In genomic region chr21:23045955-23046354, GRCh38 we compare ENCODE assay signal across 19 cellular contexts.
"Had no signal": no experiment of that assay in that cellular context is flagged by ENCODE, and none has a peak within 500 bp of the region (broad histone marks: within the 10 kb centered on the region; RNA-seq: fewer than 3 reads in every experiment).

No MANE protein-coding gene starts in this region.

- H3K36me3 ChIP-seq: colonic mucosa, esophagus muscularis mucosa, gastroesophageal sphincter, heart left ventricle, left lung, lower lobe of right lung had no signal

- ATAC-seq: foreskin keratinocyte, gastroesophageal sphincter, heart left ventricle, left cardiac atrium, left lung, left ventricle myocardium superior, lower lobe of right lung, mucosa of descending colon had no signal

- H3K4me1 ChIP-seq: colonic mucosa, esophagus muscularis mucosa, foreskin keratinocyte, gastroesophageal sphincter, heart left ventricle, left lung, lower lobe of right lung had no signal

- H3K27ac ChIP-seq: colonic mucosa, esophagus muscularis mucosa, foreskin keratinocyte, gastroesophageal sphincter, heart left ventricle, left lung, lower lobe of right lung had no signal

- H3K9me3 ChIP-seq: colonic mucosa, esophagus muscularis mucosa, gastroesophageal sphincter, left lung, lower lobe of right lung had no signal

- FAIRE-seq: endothelial cell of umbilical vein, frontal cortex, islet of Langerhans, keratinocyte had no signal

- H3K27me3 ChIP-seq: colonic mucosa, esophagus muscularis mucosa, foreskin keratinocyte, gastroesophageal sphincter, heart left ventricle, left lung had no signal

- H3K4me3 ChIP-seq: colonic mucosa, esophagus muscularis mucosa, gastroesophageal sphincter, heart left ventricle, left lung, lower lobe of right lung, mucosa of descending colon had no signal

- DNase-seq: colonic mucosa; cortex of kidney; effector CD8-positive, alpha-beta T cell; foreskin keratinocyte; heart left ventricle; hippocampal formation; left cardiac atrium; left lung; left ventricle myocardium superior; lower lobe of right lung; mesenchymal stem cell; mucosa of descending colon; naive B cell had no signal
